In the genomic region with DNA sequence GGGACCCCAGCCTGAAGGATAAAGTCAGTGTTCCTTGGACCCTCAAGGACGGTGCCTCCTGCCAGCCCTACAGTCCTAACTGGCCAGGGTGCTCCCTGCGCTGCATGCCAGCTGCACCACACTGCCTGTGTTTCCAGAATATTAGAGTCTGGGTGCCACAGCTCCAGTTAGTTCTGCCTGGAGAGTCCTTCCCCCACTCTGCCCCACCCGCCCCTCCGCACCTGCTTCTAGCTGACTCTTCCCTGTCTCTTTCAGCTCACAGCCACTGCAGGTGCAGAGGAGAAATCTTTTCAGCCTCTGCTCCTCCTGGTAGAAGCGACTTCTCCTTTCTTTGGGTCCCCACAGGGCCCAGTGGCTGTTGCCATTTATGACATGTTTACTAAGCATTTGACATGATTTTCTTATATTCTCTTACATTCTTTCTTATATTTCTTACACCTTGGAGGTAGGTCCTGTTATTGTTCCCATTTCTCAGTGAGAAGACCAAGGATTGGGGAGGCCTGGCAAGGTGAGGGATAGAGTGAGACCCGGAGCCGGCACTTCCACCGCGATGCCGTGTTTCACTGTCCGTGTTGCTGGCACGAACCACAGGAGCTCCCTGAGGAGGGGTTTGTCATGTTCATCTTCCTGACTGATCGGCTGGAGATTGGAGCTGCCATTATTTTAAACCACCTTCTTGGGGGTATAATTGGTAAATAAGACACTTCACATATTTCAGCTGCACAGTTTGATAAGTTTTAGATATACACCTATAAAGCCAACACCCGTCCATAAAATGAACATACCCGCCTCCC, we compare ENCODE assay signal across 14 cellular contexts.
A peak's percentile ranks its signal among the peaks of the same experiment; 100 is the strongest.
DNase-seq lines count a peak whose midpoint lies in the region; ATAC-seq and FAIRE-seq lines count a peak whose summit lies in the region.
"Had no signal": no experiment of that assay in that cellular context is flagged by ENCODE, and none has a peak within 500 bp of the region (broad histone marks: within the 10 kb centered on the region; RNA-seq: fewer than 3 reads in every experiment).

No MANE protein-coding gene starts in this region.

- peak overlapping the region in 9 of 11 experiments; percentile 24 to 71 (median 41); a peak in 16 of 22 replicates for H3K9ac ChIP-seq in BLaER1 treated with 17β-estradiol and CSF1 and Interleukin-3, amounts not matched to agents 10 nM and 100 nM

- no peak overlapping the region for H3K4me3 Mint-ChIP-seq in effector memory CD8-positive, alpha-beta T cell

- peak overlapping the region; percentile 70 to 94 (median 88) for H3K4me2 ChIP-seq in BLaER1 treated with 17β-estradiol and CSF1 and Interleukin-3, amounts not matched to agents 10 nM and 100 nM

- no peak for ATAC-seq in effector memory CD8-positive, alpha-beta T cell (replicated peaks)
- ATAC-seq in HG03045 (IDR thresholded peaks at IDR 0.05; ENCODE audit: unreplicated experiment): no peak
- ATAC-seq: Right ventricle myocardium inferior had no signal

- H3K27ac ChIP-seq in BLaER1 treated with 17β-estradiol and CSF1 and Interleukin-3, amounts not matched to agents 10 nM and 100 nM: peak overlapping the region in 9 of 11 experiments; percentile 15 to 99 (median 67); a peak in 17 of 22 replicates
- H3K27ac ChIP-seq: WERI-Rb-1 had no signal

- peak overlapping the region; percentile 75 to 82 for H3K27ac Mint-ChIP-seq in effector memory CD8-positive, alpha-beta T cell

- no peaks in the 10 kb centered on the region for H3K27me3 ChIP-seq in BLaER1 treated with 17β-estradiol and CSF1 and Interleukin-3, amounts not matched to agents 10 nM and 100 nM
- H3K27me3 ChIP-seq: BE2C had no signal

- H3K4me1 ChIP-seq in BLaER1 treated with 17β-estradiol and CSF1 and Interleukin-3, amounts not matched to agents 10 nM and 100 nM: peaks cover 90 to 98% (median 94%) of the 10 kb centered on the region in 10 experiments

- peak overlapping the region in 6 of 10 experiments; percentile 7 to 40 (median 20); a peak in 10 of 20 replicates for H3K4me3 ChIP-seq in BLaER1 treated with 17β-estradiol and CSF1 and Interleukin-3, amounts not matched to agents 10 nM and 100 nM
- H3K4me3 ChIP-seq: lung had no signal

- H3K9me3 Mint-ChIP-seq in effector memory CD8-positive, alpha-beta T cell: no peaks in the 10 kb centered on the region

- H4K20me1 ChIP-seq in BLaER1 treated with 17β-estradiol and CSF1 and Interleukin-3, amounts not matched to agents 10 nM and 100 nM: peaks cover 27 to 86% (median 79%) of the 10 kb centered on the region in 11 experiments; a peak in 21 of 22 replicates

- peak; percentile 51 for FAIRE-seq in GM18507 (lab: Jason Lieb, UNC)

- H3K36me3 Mint-ChIP-seq in effector memory CD8-positive, alpha-beta T cell (ENCODE audit: insufficient read depth): peaks cover 3% of the 10 kb centered on the region

- peaks cover 1 to 5% (median 3%) of the 10 kb centered on the region in 11 experiments; a peak in 19 of 22 replicates for H3K9me3 ChIP-seq in BLaER1 treated with 17β-estradiol and CSF1 and Interleukin-3, amounts not matched to agents 10 nM and 100 nM (replicated peaks in 1 of 11)
- H3K9me3 ChIP-seq: BE2C had no signal

- DNase-seq in GM18507 (ENCODE audit: extremely low spot score, insufficient read length, low read depth) (no peak), NCI-H2227 treated with DMSO at 0.1 percent for 48 hours (lab: John Stamatoyannopoulos, UW) (peak; percentile 29), DMS53 treated with DMSO at 0.1 percent for 48 hours (lab: John Stamatoyannopoulos, UW; ENCODE audit: unreplicated experiment) (no peak)
- no peak for DNase-seq in effector memory CD8-positive, alpha-beta T cell
- no peak for DNase-seq in activated CD8-positive, alpha-beta memory T cell treated with anti-CD3 and anti-CD28 coated beads, Interleukin-2, amount 50 U/mL, for 4 hours
- no peak for DNase-seq in stimulated activated CD4-positive, alpha-beta T cell treated with anti-CD3 and anti-CD28 coated beads, Interleukin-2, amount 100 ng/mL, for 48 hours
- DNase-seq: activated T-cell treated with anti-CD3 and anti-CD28 coated beads for 4 hours, BE2C, NCI-H1694 treated with DMSO at 0.1 percent for 48 hours, WERI-Rb-1 had no signal

- no peaks in the 10 kb centered on the region for H3K27me3 Mint-ChIP-seq in effector memory CD8-positive, alpha-beta T cell

- H3K4me1 Mint-ChIP-seq in effector memory CD8-positive, alpha-beta T cell (ENCODE audit: low read depth in 2 of 2): peaks cover 42% of the 10 kb centered on the region in 2 donors

- peaks cover 3 to 62% (median 23%) of the 10 kb centered on the region in 11 experiments; a peak in 21 of 22 replicates for H3K36me3 ChIP-seq in BLaER1 treated with 17β-estradiol and CSF1 and Interleukin-3, amounts not matched to agents 10 nM and 100 nM
- H3K36me3 ChIP-seq: BE2C, WERI-Rb-1 had no signal
